ENCODE assay signal across 1 cellular context in the genomic region with DNA sequence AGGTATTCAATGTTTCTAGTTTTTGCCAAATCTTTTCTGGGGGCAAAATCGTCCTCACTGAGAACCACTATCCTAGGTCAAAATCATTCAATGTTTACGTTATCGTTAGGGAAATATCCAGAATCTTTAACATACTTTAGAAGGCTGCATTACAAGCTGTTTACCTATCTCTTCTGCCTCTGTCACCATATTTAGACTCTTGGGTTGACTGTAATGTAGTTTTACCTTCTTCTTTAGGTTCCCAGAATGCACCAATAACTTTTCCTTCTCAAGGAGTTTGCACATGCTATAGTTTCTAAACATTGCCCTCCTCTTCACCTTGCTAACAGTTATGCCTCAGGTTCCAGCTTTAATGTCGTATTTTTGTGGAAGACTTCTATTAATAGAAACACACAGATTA.
TF ChIP-seq lines count a peak whose summit lies in the region.

No MANE protein-coding gene starts in this region.

TF ChIP-seq in K562, 482 proteins besides CTCF, POLR2A, EP300 and RAD21 (continued from another document):
- TF ChIP-seq, protein P1, sequence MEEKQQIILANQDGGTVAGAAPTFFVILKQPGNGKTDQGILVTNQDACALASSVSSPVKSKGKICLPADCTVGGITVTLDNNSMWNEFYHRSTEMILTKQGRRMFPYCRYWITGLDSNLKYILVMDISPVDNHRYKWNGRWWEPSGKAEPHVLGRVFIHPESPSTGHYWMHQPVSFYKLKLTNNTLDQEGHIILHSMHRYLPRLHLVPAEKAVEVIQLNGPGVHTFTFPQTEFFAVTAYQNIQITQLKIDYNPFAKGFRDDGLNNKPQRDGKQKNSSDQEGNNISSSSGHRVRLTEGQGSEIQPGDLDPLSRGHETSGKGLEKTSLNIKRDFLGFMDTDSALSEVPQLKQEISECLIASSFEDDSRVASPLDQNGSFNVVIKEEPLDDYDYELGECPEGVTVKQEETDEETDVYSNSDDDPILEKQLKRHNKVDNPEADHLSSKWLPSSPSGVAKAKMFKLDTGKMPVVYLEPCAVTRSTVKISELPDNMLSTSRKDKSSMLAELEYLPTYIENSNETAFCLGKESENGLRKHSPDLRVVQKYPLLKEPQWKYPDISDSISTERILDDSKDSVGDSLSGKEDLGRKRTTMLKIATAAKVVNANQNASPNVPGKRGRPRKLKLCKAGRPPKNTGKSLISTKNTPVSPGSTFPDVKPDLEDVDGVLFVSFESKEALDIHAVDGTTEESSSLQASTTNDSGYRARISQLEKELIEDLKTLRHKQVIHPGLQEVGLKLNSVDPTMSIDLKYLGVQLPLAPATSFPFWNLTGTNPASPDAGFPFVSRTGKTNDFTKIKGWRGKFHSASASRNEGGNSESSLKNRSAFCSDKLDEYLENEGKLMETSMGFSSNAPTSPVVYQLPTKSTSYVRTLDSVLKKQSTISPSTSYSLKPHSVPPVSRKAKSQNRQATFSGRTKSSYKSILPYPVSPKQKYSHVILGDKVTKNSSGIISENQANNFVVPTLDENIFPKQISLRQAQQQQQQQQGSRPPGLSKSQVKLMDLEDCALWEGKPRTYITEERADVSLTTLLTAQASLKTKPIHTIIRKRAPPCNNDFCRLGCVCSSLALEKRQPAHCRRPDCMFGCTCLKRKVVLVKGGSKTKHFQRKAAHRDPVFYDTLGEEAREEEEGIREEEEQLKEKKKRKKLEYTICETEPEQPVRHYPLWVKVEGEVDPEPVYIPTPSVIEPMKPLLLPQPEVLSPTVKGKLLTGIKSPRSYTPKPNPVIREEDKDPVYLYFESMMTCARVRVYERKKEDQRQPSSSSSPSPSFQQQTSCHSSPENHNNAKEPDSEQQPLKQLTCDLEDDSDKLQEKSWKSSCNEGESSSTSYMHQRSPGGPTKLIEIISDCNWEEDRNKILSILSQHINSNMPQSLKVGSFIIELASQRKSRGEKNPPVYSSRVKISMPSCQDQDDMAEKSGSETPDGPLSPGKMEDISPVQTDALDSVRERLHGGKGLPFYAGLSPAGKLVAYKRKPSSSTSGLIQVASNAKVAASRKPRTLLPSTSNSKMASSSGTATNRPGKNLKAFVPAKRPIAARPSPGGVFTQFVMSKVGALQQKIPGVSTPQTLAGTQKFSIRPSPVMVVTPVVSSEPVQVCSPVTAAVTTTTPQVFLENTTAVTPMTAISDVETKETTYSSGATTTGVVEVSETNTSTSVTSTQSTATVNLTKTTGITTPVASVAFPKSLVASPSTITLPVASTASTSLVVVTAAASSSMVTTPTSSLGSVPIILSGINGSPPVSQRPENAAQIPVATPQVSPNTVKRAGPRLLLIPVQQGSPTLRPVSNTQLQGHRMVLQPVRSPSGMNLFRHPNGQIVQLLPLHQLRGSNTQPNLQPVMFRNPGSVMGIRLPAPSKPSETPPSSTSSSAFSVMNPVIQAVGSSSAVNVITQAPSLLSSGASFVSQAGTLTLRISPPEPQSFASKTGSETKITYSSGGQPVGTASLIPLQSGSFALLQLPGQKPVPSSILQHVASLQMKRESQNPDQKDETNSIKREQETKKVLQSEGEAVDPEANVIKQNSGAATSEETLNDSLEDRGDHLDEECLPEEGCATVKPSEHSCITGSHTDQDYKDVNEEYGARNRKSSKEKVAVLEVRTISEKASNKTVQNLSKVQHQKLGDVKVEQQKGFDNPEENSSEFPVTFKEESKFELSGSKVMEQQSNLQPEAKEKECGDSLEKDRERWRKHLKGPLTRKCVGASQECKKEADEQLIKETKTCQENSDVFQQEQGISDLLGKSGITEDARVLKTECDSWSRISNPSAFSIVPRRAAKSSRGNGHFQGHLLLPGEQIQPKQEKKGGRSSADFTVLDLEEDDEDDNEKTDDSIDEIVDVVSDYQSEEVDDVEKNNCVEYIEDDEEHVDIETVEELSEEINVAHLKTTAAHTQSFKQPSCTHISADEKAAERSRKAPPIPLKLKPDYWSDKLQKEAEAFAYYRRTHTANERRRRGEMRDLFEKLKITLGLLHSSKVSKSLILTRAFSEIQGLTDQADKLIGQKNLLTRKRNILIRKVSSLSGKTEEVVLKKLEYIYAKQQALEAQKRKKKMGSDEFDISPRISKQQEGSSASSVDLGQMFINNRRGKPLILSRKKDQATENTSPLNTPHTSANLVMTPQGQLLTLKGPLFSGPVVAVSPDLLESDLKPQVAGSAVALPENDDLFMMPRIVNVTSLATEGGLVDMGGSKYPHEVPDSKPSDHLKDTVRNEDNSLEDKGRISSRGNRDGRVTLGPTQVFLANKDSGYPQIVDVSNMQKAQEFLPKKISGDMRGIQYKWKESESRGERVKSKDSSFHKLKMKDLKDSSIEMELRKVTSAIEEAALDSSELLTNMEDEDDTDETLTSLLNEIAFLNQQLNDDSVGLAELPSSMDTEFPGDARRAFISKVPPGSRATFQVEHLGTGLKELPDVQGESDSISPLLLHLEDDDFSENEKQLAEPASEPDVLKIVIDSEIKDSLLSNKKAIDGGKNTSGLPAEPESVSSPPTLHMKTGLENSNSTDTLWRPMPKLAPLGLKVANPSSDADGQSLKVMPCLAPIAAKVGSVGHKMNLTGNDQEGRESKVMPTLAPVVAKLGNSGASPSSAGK (IDR thresholded peaks at IDR 0.05), result no peak
- TF ChIP-seq PHF21A (IDR thresholded peaks at IDR 0.05; ENCODE audit: borderline replicate concordance, low read depth) (no peak), KLF10 (CRISPR knock-in tag; IDR thresholded peaks at IDR 0.05) (no peak), NCOA6 (IDR thresholded peaks at IDR 0.05) (no peak), CREM (IDR thresholded peaks at IDR 0.05; ENCODE audit: low read depth) (no peak), ZNF589 (CRISPR knock-in tag; IDR thresholded peaks at IDR 0.05; ENCODE audit: low read depth) (no peak), POLR2H (tag; IDR thresholded peaks at IDR 0.05; ENCODE audit: low read depth) (no peak), ZFP36 (IDR thresholded peaks at IDR 0.05; ENCODE audit: low read depth, low read length, partially characterized antibody) (no peak), ZNF551 (CRISPR knock-in tag; IDR thresholded peaks at IDR 0.05) (no peak), NFXL1 (CRISPR knock-in tag; IDR thresholded peaks at IDR 0.05) (no peak), CCNT2 (IDR thresholded peaks at IDR 0.05; ENCODE audit: borderline replicate concordance, extremely low read depth, insufficient read length, low read depth, low read length) (no peak)
- TF ChIP-seq, protein P2, sequence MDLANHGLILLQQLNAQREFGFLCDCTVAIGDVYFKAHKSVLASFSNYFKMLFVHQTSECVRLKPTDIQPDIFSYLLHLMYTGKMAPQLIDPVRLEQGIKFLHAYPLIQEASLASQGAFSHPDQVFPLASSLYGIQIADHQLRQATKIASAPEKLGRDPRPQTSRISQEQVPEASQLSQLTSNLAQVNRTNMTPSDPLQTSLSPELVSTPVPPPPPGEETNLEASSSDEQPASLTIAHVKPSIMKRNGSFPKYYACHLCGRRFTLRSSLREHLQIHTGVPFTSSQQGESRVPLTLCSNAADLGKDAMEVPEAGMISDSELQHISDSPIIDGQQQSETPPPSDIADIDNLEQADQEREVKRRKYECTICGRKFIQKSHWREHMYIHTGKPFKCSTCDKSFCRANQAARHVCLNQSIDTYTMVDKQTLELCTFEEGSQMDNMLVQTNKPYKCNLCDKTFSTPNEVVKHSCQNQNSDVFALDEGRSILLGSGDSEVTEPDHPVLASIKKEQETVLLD (IDR thresholded peaks at IDR 0.05), result no peak
- TF ChIP-seq, protein P3, sequence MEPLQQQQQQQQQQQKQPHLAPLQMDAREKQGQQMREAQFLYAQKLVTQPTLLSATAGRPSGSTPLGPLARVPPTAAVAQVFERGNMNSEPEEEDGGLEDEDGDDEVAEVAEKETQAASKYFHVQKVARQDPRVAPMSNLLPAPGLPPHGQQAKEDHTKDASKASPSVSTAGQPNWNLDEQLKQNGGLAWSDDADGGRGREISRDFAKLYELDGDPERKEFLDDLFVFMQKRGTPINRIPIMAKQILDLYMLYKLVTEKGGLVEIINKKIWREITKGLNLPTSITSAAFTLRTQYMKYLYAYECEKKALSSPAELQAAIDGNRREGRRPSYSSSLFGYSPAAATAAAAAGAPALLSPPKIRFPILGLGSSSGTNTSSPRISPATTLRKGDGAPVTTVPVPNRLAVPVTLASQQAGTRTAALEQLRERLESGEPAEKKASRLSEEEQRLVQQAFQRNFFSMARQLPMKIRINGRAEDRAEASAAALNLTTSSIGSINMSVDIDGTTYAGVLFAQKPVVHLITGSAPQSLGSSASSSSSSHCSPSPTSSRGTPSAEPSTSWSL (CRISPR knock-in tag; IDR thresholded peaks at IDR 0.05; ENCODE audit: borderline replicate concordance), result no peak
- TF ChIP-seq, protein P4, sequence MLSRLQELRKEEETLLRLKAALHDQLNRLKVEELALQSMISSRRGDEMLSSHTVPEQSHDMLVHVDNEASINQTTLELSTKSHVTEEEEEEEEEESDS (CRISPR knock-in tag; IDR thresholded peaks at IDR 0.05), result no peak
- TF ChIP-seq, protein P5, sequence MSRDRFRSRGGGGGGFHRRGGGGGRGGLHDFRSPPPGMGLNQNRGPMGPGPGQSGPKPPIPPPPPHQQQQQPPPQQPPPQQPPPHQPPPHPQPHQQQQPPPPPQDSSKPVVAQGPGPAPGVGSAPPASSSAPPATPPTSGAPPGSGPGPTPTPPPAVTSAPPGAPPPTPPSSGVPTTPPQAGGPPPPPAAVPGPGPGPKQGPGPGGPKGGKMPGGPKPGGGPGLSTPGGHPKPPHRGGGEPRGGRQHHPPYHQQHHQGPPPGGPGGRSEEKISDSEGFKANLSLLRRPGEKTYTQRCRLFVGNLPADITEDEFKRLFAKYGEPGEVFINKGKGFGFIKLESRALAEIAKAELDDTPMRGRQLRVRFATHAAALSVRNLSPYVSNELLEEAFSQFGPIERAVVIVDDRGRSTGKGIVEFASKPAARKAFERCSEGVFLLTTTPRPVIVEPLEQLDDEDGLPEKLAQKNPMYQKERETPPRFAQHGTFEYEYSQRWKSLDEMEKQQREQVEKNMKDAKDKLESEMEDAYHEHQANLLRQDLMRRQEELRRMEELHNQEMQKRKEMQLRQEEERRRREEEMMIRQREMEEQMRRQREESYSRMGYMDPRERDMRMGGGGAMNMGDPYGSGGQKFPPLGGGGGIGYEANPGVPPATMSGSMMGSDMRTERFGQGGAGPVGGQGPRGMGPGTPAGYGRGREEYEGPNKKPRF (IDR thresholded peaks at IDR 0.05; ENCODE audit: low read depth, low read length), result no peak
